8 cellular contexts compared by ENCODE assay signal in the genomic region with DNA sequence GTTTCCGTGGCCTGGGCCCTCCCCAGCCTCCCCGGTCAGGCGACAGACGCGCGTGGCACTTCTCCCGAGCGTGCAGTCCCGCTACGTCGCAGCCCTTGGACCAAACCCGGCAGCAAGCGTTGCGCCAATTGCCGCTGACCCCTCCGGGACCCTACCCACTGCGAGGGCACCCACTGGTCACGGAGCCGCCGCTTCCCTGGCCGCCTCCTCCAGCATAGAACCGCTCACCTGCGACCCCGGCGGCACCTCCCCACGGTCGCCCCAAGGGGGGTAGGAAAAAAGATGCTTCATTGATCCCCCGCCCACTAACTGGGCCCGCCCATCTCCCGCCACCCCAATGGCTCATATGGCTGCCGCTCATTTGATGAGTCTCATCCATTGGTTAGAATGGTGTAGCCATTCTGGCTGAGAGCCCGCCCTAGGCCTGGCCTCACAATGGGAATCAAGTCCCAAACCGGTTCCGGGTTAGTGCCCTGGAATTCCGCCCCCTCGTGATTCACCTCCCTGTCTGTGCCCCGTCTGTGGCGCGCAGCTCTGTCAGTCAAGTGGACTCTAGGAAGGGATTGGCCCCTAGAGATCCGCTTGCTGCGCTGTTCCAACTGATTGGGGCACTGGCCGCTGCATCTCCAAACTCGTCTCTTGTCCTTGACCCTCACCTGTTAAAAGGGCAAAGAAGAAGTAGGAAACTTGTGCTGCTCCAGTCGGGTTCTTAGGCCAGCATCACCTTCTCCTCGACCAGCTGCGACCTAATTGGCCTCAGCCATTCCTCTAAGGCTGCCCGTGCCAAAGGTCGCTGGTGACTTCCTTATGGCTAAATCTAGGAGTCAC. TPM values are rescaled to one million over a fixed set of nuclear protein-coding genes. Genes with fewer than 3 reads are reported as not detected.
DNase-seq lines count a peak whose midpoint lies in the region; ATAC-seq and TF ChIP-seq lines count a peak whose summit lies in the region.

A gene (minus strand): TSS at position 274 of the 828 bp plus-strand sequence. CDS start 11,323 bp downstream, outside the sequence.

- no peaks in the 10 kb centered on the region for H3K36me3 ChIP-seq in IMR-90 (ENCODE audit: control insufficient read depth, insufficient read depth, low read length)

- peak within 1 kb of the TSS; percentile 33 for H3K18ac ChIP-seq in IMR-90 (ENCODE audit: low read depth, low read length)

- peak within 1 kb of the TSS; percentile 97 for H4K5ac ChIP-seq in IMR-90 (ENCODE audit: low read depth, low read length)

- H3K9me3 ChIP-seq in IMR-90 (ENCODE audit: control insufficient read depth, insufficient read depth, low read length) (no peaks in the 10 kb centered on the region), mononuclear cell (ENCODE audit: low read depth, low read length) (peaks cover 8% of the 10 kb centered on the region)

- H2AK9ac ChIP-seq in IMR-90 (replicated peaks; ENCODE audit: low read depth, low read length, poor library complexity) = peak within 1 kb of the TSS; percentile 91

- BruUV-seq in IMR-90 (replicated peaks; lab: Mats Ljungman, UMichigan) = no TSS peak

- H4K91ac ChIP-seq in IMR-90 (ENCODE audit: insufficient read depth, low read depth, low read length) = peak within 1 kb of the TSS; percentile 93

- H3K4me1 ChIP-seq in IMR-90 (ENCODE audit: control insufficient read depth, insufficient read depth, low read length) (no peaks in the 10 kb centered on the region; the same call in 1 of the 2 replicates), mononuclear cell (ENCODE audit: insufficient read depth, low read length) (peaks cover 21% of the 10 kb centered on the region)

- POLR2A ChIA-PET in IMR-90 (lab: Charles Lee; ENCODE audit: unreplicated experiment) = interaction anchor here (0.5 kb wide), 1 partner anchor 1088 kb away, joined by 3 read pairs; no protein-coding TSS in a partner anchor

- H3K4me3 ChIP-seq in IMR-90 (ENCODE audit: insufficient read depth, low read depth, low read length) (peak within 1 kb of the TSS; percentile 76), epithelial cell of esophagus (ENCODE audit: low read length) (peak within 1 kb of the TSS; percentile 85), mononuclear cell (ENCODE audit: low read length) (peak within 1 kb of the TSS; percentile 83)

- peak within 1 kb of the TSS; percentile 82 for H3K4me2 ChIP-seq in IMR-90 (ENCODE audit: low read depth, low read length)

- in situ Hi-C loops in IMR-90 (cut with MboI; ENCODE audit: low sequenced_read_pairs) = no loop called here

- CTCF ChIA-PET in IMR-90 (lab: Yijun Ruan, JAX) = interaction anchor here (0.5 to 0.7 kb wide), 3 partner anchors 32 to 81 kb away, joined by 3 to 4 read pairs (median 3); a partner anchor contains a TSS

- no peak for TF ChIP-seq RAD21 in IMR-90 (IDR thresholded peaks at IDR 0.05; ENCODE audit: low read length)

- H3K56ac ChIP-seq in IMR-90 (ENCODE audit: extremely low read depth, insufficient read depth, low read length) = peak within 1 kb of the TSS; percentile 63; the same call in 1 of the 2 replicates

- 1% methylated on average over 12 of the region's 48 CpGs; no CpG with 5 or more reads in 1 of the 2 experiments for WGBS in IMR-90 (ENCODE audit: extremely low coverage in 2 of 2, insufficient read length in 1 of 2), 2 experiments

- peak within 1 kb of the TSS; percentile 99 for H2AFZ ChIP-seq in IMR-90 (replicated peaks; ENCODE audit: low read length, poor library complexity)

- H3K9ac ChIP-seq in IMR-90 (ENCODE audit: low read depth, low read length) = peak within 1 kb of the TSS; percentile 70

- H2BK120ac ChIP-seq in IMR-90 (ENCODE audit: low read depth, low read length) = peak within 1 kb of the TSS; percentile 78

- H3K9me1 ChIP-seq in IMR-90 (ENCODE audit: insufficient read depth, low read length) = peaks cover under 1% of the 10 kb centered on the region; the same call in 1 of the 2 replicates

- intact Hi-C loops in IMR-90 (cut with micrococcal nuclease) = loop anchor here (2.0 kb wide), 1 partner anchor 55 kb away; a partner anchor contains a TSS

- H3K4ac ChIP-seq in IMR-90 (ENCODE audit: low read depth, low read length) = peak within 1 kb of the TSS; percentile 91

- peak within 1 kb of the TSS; percentile 89 for H3K23ac ChIP-seq in IMR-90 (ENCODE audit: low read depth, low read length)

- H3K79me1 ChIP-seq in IMR-90 (ENCODE audit: low read depth in 1 of 2, low read length in 2 of 2) = peaks cover 11 to 29% of the 10 kb centered on the region in 2 experiments

- H2BK5ac ChIP-seq in IMR-90 (ENCODE audit: low read depth, low read length, poor library complexity, severe bottlenecking) = peak within 1 kb of the TSS; percentile 69

- ATAC-seq in GM21526 (IDR thresholded peaks at IDR 0.05; ENCODE audit: low FRiP score, unreplicated experiment) (peak; percentile 99), IMR-90 (ENCODE audit: low read depth) (peak; percentile 99)

- H3K27me3 ChIP-seq in IMR-90 (ENCODE audit: control insufficient read depth, insufficient read depth, low read length) = no peaks in the 10 kb centered on the region
- peaks cover 5% of the 10 kb centered on the region for H3K27me3 ChIP-seq in mononuclear cell (ENCODE audit: insufficient read depth, low read length)

- dilution Hi-C loops in IMR-90 (cut with HindIII; ENCODE audit: low sequenced_read_pairs, unreplicated experiment) = no loop called here

- TF ChIP-seq CTCF in IMR-90 (conservative IDR thresholded peaks at IDR 0.05; ENCODE audit: low read depth, low read length) (no peak), epithelial cell of esophagus (IDR thresholded peaks at IDR 0.05; ENCODE audit: insufficient read depth, low read depth, low read length, missing control alignments) (no peak)

- no peak; the same call in 1 of the 2 replicates for TF ChIP-seq POLR2A in IMR-90 (IDR thresholded peaks at IDR 0.05; ENCODE audit: low read depth, low read length)

- H2BK15ac ChIP-seq in IMR-90 (ENCODE audit: low read depth, low read length) = peak within 1 kb of the TSS; percentile 86; the same call in 1 of the 3 replicates

- H2BK20ac ChIP-seq in IMR-90 (ENCODE audit: low read depth, low read length) = peak within 1 kb of the TSS; percentile 80

- H2AK5ac ChIP-seq in IMR-90 (ENCODE audit: low read depth, low read length) = peak within 1 kb of the TSS; percentile 13

- H3K27ac ChIP-seq in IMR-90 (ENCODE audit: insufficient read depth, low read length) = peak within 1 kb of the TSS; percentile 61

- DNase-seq in D341Med (ENCODE audit: low spot score) (peak; percentile 86), IMR-90 (peak; percentile 99), OCI-M2 (lab: John Stamatoyannopoulos, UW; ENCODE audit: unreplicated experiment) (peak; percentile 83), activated T-cell treated with anti-CD3 and anti-CD28 coated beads for 4 hours (peak; percentile 97), epithelial cell of esophagus (ENCODE audit: low read depth) (peak; percentile 100)
- DNase-seq in stimulated activated CD8-positive, alpha-beta memory T cell treated with anti-CD3 and anti-CD28 coated beads, Interleukin-4, amount 100 ng/mL, for 1 hour (ENCODE audit: low read depth in 2 of 2, low spot score in 1 of 2) = peak; percentile 89 to 91

- H3K14ac ChIP-seq in IMR-90 (replicated peaks; ENCODE audit: low read depth, low read length) = peak within 1 kb of the TSS; percentile 93

- no peaks in the 10 kb centered on the region for H4K20me1 ChIP-seq in IMR-90 (ENCODE audit: insufficient read depth, low read length)

- H4K8ac ChIP-seq in IMR-90 (ENCODE audit: low read depth in 2 of 2, low read length in 2 of 2) = peak within 1 kb of the TSS; percentile 96 to 100

TF ChIP-seq in IMR-90, 13 proteins besides CTCF, POLR2A, EP300 and RAD21:
- TF ChIP-seq CHD1 (IDR thresholded peaks at IDR 0.05; ENCODE audit: low read depth, low read length) (no peak), MAFK (IDR thresholded peaks at IDR 0.05; ENCODE audit: low read depth, low read length) (0 out of 2 replicates have a peak, but pooled peaks have one; percentile 4), MAZ (IDR thresholded peaks at IDR 0.05; ENCODE audit: borderline replicate concordance, low read depth, low read length) (peak; percentile 40; the same call in 1 of the 2 replicates), FOS (IDR thresholded peaks at IDR 0.05; ENCODE audit: low read depth, low read length) (peak; percentile 90), BHLHE40 (IDR thresholded peaks at IDR 0.05; ENCODE audit: low read depth, low read length) (peak; percentile 14; the same call in 1 of the 2 replicates), NFE2L2 (IDR thresholded peaks at IDR 0.05; ENCODE audit: low read depth, low read length) (no peak), CEBPB (IDR thresholded peaks at IDR 0.05; ENCODE audit: low read depth, low read length) (no peak), MXI1 (IDR thresholded peaks at IDR 0.05; ENCODE audit: borderline replicate concordance, low read depth, low read length) (peak; percentile 43; the same call in 1 of the 2 replicates)
- TF ChIP-seq, protein P1, sequence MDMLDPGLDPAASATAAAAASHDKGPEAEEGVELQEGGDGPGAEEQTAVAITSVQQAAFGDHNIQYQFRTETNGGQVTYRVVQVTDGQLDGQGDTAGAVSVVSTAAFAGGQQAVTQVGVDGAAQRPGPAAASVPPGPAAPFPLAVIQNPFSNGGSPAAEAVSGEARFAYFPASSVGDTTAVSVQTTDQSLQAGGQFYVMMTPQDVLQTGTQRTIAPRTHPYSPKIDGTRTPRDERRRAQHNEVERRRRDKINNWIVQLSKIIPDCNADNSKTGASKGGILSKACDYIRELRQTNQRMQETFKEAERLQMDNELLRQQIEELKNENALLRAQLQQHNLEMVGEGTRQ (IDR thresholded peaks at IDR 0.05; ENCODE audit: low read depth, low read length) = peak; percentile 70

RNA-seq across cellular contexts. Expression of the gene that starts here (rescaled TPM):
- 18.8 and 30.3 TPM in 2 replicates for total RNA-seq in IMR-90 (2012; rRNA removed)
- polyA plus RNA-seq in IMR-90 (2012; rRNA removed) = 6.3 and 9.4 TPM in 2 replicates
- polyA plus RNA-seq in IMR-90 (2012; cell fraction: cytosol; rRNA removed) = 0.91 and 2.4 TPM in 2 replicates
- 4.5 and 5.1 TPM in 2 replicates for polyA plus RNA-seq in IMR-90 (2012; cell fraction: nucleus; rRNA removed; ENCODE audit: low replicate concordance)
- 9.7 TPM for total RNA-seq in mononuclear cell

Comparison
In these comparisons a context has a peak if more than half of its experiments do, and no peak if none do; other contexts are left out.
1. Peak in every context shown above with its lines: DNase-seq, ATAC-seq, H3K4me3 ChIP-seq and H3K27ac ChIP-seq.